8 cellular contexts compared by ENCODE assay signal in the genomic region with DNA sequence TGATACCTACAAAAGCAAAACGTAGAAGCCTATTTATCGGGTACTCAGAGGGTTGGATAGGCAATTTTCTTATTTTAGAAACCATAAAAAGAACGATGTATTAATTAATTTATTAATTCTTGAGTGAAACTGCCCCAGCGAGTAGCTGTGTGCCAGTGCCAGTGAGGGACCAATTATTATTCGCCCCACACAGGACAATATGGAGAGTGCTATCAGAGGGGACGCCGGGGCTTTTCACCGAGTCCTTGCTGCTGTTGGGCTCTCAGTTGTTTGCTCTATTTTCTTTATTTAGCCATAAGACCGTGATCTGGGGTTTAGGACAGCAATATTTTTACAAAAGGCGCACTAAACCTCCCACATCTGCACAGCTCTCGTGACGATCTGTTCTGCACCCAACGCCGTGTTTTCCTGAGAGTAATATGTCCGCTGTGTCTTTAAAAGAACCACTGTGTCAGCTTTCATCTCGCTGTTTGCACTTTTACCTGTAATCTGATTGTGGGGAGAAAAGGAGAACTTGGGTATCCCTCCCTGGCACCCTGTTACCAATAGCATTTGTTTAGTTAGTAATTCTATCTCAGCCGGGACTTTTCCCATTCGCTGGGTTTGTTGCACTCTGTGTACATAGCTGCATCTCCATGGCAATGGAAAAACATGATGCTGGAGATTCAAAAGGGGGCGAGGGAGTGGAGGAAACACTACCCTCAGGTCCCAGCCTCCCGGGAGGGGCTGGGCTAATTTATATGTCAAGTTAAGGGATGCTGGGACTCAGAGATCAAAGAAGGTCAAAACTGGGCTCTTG. TPM values are rescaled to one million over a fixed set of nuclear protein-coding genes. Genes with fewer than 3 reads are reported as not detected.
A peak's percentile ranks its signal among the peaks of the same experiment; 100 is the strongest.
DNase-seq lines count a peak whose midpoint lies in the region; ATAC-seq and TF ChIP-seq lines count a peak whose summit lies in the region.

No MANE protein-coding gene starts in this region.

- H3K4me1 ChIP-seq in right atrium auricular region (peaks cover 0 to 7% of the 10 kb centered on the region in 2 donors), gastrocnemius medialis (peaks cover 0 to 9% of the 10 kb centered on the region in 2 donors)

- peak overlapping the region; percentile 82 for H3K4me3 Mint-ChIP-seq in Calu3 (ENCODE audit: low read depth, unreplicated experiment)
- peak overlapping the region; percentile 31 for H3K4me3 Mint-ChIP-seq in activated naive CD8-positive, alpha-beta T cell treated with anti-CD3 and anti-CD28 coated beads, Interleukin-2, amount 50 U/mL, for 24 hours

- peak; percentile 53 for DNase-seq in Calu3
- peak; percentile 82 for DNase-seq in NCI-H1105 (lab: John Stamatoyannopoulos, UW)
- no peak for DNase-seq in activated naive CD8-positive, alpha-beta T cell treated with anti-CD3 and anti-CD28 coated beads, Interleukin-2, amount 50 U/mL, for 24 hours
- DNase-seq in right atrium auricular region (ENCODE audit: low spot score), result no peak
- DNase-seq in gastrocnemius medialis, result no peak
- DNase-seq in iPS-NIHi11 (ENCODE audit: low spot score), result no peak
- no peak for DNase-seq in GM19238 (ENCODE audit: insufficient read length, low spot score)

- no peaks in the 10 kb centered on the region for H3K27me3 Mint-ChIP-seq in Calu3 (ENCODE audit: unreplicated experiment)
- H3K27me3 Mint-ChIP-seq in activated naive CD8-positive, alpha-beta T cell treated with anti-CD3 and anti-CD28 coated beads, Interleukin-2, amount 50 U/mL, for 24 hours, result peaks cover 25% of the 10 kb centered on the region

- no peak for ATAC-seq in activated naive CD8-positive, alpha-beta T cell treated with anti-CD3 and anti-CD28 coated beads, Interleukin-2, amount 50 U/mL, for 24 hours
- ATAC-seq in gastrocnemius medialis (peak; percentile 26 to 32), HG03354 (IDR thresholded peaks at IDR 0.05; ENCODE audit: poor library complexity, severe bottlenecking, unreplicated experiment) (no peak)

- in situ Hi-C loops in gastrocnemius medialis (cut with MboI; ENCODE audit: low sequenced_read_pairs in 4 of 4), result no loop called here

- H3K9me3 Mint-ChIP-seq in Calu3 (ENCODE audit: low read depth, unreplicated experiment), result no peaks in the 10 kb centered on the region
- no peaks in the 10 kb centered on the region for H3K9me3 Mint-ChIP-seq in activated naive CD8-positive, alpha-beta T cell treated with anti-CD3 and anti-CD28 coated beads, Interleukin-2, amount 50 U/mL, for 24 hours

- H3K36me3 ChIP-seq in right atrium auricular region (no peaks in the 10 kb centered on the region), gastrocnemius medialis (no peaks in the 10 kb centered on the region)

- TF ChIP-seq CTCF in Calu3 (IDR thresholded peaks at IDR 0.05; ENCODE audit: unreplicated experiment) (no peak), right atrium auricular region (IDR thresholded peaks at IDR 0.05) (no peak), gastrocnemius medialis (IDR thresholded peaks at IDR 0.05 in 4 of 5, conservative IDR thresholded peaks at IDR 0.05 in 1 of 5) (no peak)

- BruUV-seq in Calu3 (replicated peaks; lab: Mats Ljungman, UMichigan), result no TSS peak

- CTCF ChIA-PET in Calu3 (lab: Charles Lee), result interaction anchor here (0.7 kb wide), 1 partner anchor 1450 kb away, joined by 3 read pairs; no protein-coding TSS in a partner anchor

- H3K27ac ChIP-seq in right atrium auricular region (peak overlapping the region in 1 of 2 donors; percentile 12), gastrocnemius medialis (peak overlapping the region in 2 of 4 donors; percentile 16 to 61)

- no peaks in the 10 kb centered on the region for H3K9me3 ChIP-seq in right atrium auricular region
- no peaks in the 10 kb centered on the region for H3K9me3 ChIP-seq in gastrocnemius medialis

- H3K4me1 Mint-ChIP-seq in Calu3 (ENCODE audit: low read depth, unreplicated experiment), result peaks cover 11% of the 10 kb centered on the region
- H3K4me1 Mint-ChIP-seq in activated naive CD8-positive, alpha-beta T cell treated with anti-CD3 and anti-CD28 coated beads, Interleukin-2, amount 50 U/mL, for 24 hours, result peaks cover 14% of the 10 kb centered on the region

- H3K27me3 ChIP-seq in right atrium auricular region (no peaks in the 10 kb centered on the region), gastrocnemius medialis (peaks cover 31 to 43% (median 36%) of the 10 kb centered on the region in 3 donors)

- H3K36me3 Mint-ChIP-seq in Calu3 (ENCODE audit: insufficient read depth, unreplicated experiment), result peaks cover 6% of the 10 kb centered on the region
- H3K36me3 Mint-ChIP-seq in activated naive CD8-positive, alpha-beta T cell treated with anti-CD3 and anti-CD28 coated beads, Interleukin-2, amount 50 U/mL, for 24 hours (ENCODE audit: low read depth), result no peaks in the 10 kb centered on the region

- intact Hi-C loops in Calu3 (cut with micrococcal nuclease; ENCODE audit: unreplicated experiment) (no loop called here), gastrocnemius medialis (cut with DNase I; ENCODE audit: low total_unique reads) (loop anchor here (10.0 kb wide), 1 partner anchor 90 kb away; no protein-coding TSS in a partner anchor)

- TF ChIP-seq POLR2A in gastrocnemius medialis (IDR thresholded peaks at IDR 0.05), result no peak

- H3K27ac Mint-ChIP-seq in Calu3 (ENCODE audit: unreplicated experiment), result peak overlapping the region; percentile 76
- H3K27ac Mint-ChIP-seq in activated naive CD8-positive, alpha-beta T cell treated with anti-CD3 and anti-CD28 coated beads, Interleukin-2, amount 50 U/mL, for 24 hours, result no peak overlapping the region

- H3K4me3 ChIP-seq in right atrium auricular region (peak overlapping the region; percentile 14 to 46), gastrocnemius medialis (peak overlapping the region; percentile 40 to 58 (median 50))

RNA-seq across cellular contexts. Expression of gene ZNF516, which starts 30.1 kb away (rescaled TPM):
- 41.6 and 44.2 TPM in 2 replicates for total RNA-seq in Calu3 (2022)
- total RNA-seq in right atrium auricular region, result 10 to 100 TPM; 11.0 to 14.0 TPM
- 10 to 100 TPM in 3 of 4 donors, 1 to 10 TPM in 1; 8.4 to 19.3 (median 12.4) TPM for total RNA-seq in gastrocnemius medialis

Comparison
In these comparisons a context has a peak if more than half of its experiments do, and no peak if none do; other contexts are left out.
1. DNase-seq: peak in Calu3 (single experiment) and NCI-H1105 (single experiment); none in activated naive CD8-positive, alpha-beta T cell treated with anti-CD3 and anti-CD28 coated beads, Interleukin-2, amount 50 U/mL, for 24 hours (single experiment), right atrium auricular region (single experiment), gastrocnemius medialis (0 of 2), iPS-NIHi11 (single experiment) and GM19238 (single experiment).
2. ATAC-seq: peak in gastrocnemius medialis (2 of 2); none in activated naive CD8-positive, alpha-beta T cell treated with anti-CD3 and anti-CD28 coated beads, Interleukin-2, amount 50 U/mL, for 24 hours (single experiment) and HG03354 (single experiment).